Comparison of ENCODE assay signal across 1 cellular context in the genomic region with DNA sequence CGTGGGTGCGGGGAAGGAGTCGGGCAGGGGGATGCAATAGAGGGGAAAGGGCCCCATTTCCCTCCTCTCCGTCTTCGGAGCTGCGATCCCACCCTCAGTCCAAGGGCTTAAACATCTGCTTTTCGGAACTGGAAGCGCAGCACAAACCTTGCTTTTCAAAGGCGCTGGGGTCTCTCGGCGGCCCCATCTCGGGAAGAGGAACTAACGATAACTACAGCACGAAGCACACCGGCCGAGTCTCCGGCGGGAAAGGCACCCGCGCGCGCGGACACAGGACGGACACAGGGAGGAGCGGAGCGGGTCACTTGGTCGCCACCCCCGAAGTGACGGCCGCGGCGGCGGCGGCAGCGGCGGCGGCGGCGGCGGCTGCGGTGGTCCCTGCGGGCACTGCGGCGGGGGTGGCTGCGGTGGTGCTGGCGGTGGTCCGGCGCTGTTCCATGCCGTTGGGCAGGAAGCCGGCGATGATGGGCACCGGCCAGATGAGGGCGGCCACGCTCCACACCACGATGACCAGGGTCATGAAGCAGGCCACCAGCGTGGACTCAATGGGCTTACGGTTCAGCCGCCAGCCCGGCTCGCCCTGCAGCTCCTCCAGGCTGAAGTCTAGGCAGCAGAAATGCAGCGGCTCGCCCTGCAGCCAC.
TF ChIP-seq lines count a peak whose summit lies in the region.

No MANE protein-coding gene starts in this region.

TF ChIP-seq in K562, 482 proteins besides CTCF, POLR2A, EP300 and RAD21 (continued from another document and continues in another):
- TF ChIP-seq, protein P1, sequence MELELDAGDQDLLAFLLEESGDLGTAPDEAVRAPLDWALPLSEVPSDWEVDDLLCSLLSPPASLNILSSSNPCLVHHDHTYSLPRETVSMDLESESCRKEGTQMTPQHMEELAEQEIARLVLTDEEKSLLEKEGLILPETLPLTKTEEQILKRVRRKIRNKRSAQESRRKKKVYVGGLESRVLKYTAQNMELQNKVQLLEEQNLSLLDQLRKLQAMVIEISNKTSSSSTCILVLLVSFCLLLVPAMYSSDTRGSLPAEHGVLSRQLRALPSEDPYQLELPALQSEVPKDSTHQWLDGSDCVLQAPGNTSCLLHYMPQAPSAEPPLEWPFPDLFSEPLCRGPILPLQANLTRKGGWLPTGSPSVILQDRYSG (tag; conservative IDR thresholded peaks at IDR 0.05; ENCODE audit: low read depth), result no peak
- TF ChIP-seq ZNF57 (CRISPR knock-in tag; IDR thresholded peaks at IDR 0.05) (no peak), CHD1 (IDR thresholded peaks at IDR 0.05; ENCODE audit: low read length) (no peak), YBX1 (IDR thresholded peaks at IDR 0.05) (no peak), ERF (CRISPR knock-in tag; IDR thresholded peaks at IDR 0.05) (0 out of 2 replicates have a peak, but pooled peaks have one; percentile 59), RFX1 (IDR thresholded peaks at IDR 0.05) (no peak), BRD9 (IDR thresholded peaks at IDR 0.05; ENCODE audit: low read depth, partially characterized antibody) (no peak), ZNF324 (CRISPR knock-in tag; IDR thresholded peaks at IDR 0.05) (no peak), ZC3H8 (IDR thresholded peaks at IDR 0.05) (no peak), ZMIZ1 (IDR thresholded peaks at IDR 0.05; ENCODE audit: low read depth in 2 of 2, low read length in 2 of 2) (no peak), BHLHE40 (IDR thresholded peaks at IDR 0.05; ENCODE audit: low read length) (no peak), LCOR (CRISPR knock-in tag; IDR thresholded peaks at IDR 0.05) (no peak), NCOA6 (IDR thresholded peaks at IDR 0.05) (no peak), NCOA4 (IDR thresholded peaks at IDR 0.05; ENCODE audit: partially characterized antibody) (no peak), IRF2 (CRISPR knock-in tag; IDR thresholded peaks at IDR 0.05) (no peak), CHD2 (IDR thresholded peaks at IDR 0.05; ENCODE audit: low read depth, low read length) (no peak), TRIM28 (IDR thresholded peaks at IDR 0.05) (no peak), NFIC (IDR thresholded peaks at IDR 0.05) (no peak), ZBTB8A (IDR thresholded peaks at IDR 0.05; ENCODE audit: partially characterized antibody) (no peak), ZNF586 (CRISPR knock-in tag; conservative IDR thresholded peaks at IDR 0.05) (no peak), ZNF589 (CRISPR knock-in tag; IDR thresholded peaks at IDR 0.05; ENCODE audit: low read depth) (no peak), CBX8 (IDR thresholded peaks at IDR 0.05; ENCODE audit: borderline replicate concordance, extremely low read depth, low read depth, low read length, poor library complexity, severe bottlenecking) (no peak), FUS (optimal IDR thresholded peaks at IDR 0.05; ENCODE audit: low read depth, low read length) (no peak), PREB (CRISPR knock-in tag; IDR thresholded peaks at IDR 0.05) (no peak), E2F3 (CRISPR knock-in tag; IDR thresholded peaks at IDR 0.05) (peak; percentile 89; the same call in 1 of the 2 replicates), GATA2 (CRISPR knock-in tag; IDR thresholded peaks at IDR 0.05) (no peak), ZNF384 (IDR thresholded peaks at IDR 0.05; ENCODE audit: low read depth, low read length) (no peak), E2F6 (IDR thresholded peaks at IDR 0.05; ENCODE audit: borderline replicate concordance in 1 of 2, extremely low read depth in 1 of 2, insufficient read depth in 1 of 2, insufficient read length in 1 of 2, low read depth in 1 of 2, low read length in 1 of 2, poor library complexity in 1 of 2, severe bottlenecking in 1 of 2) (peak; percentile 70 to 94), MAZ (CRISPR knock-in tag; conservative IDR thresholded peaks at IDR 0.05 in 1 of 2, IDR thresholded peaks at IDR 0.05 in 1 of 2) (peak; percentile 8 to 74; a peak in 3 of 4 replicates), CTBP1 (IDR thresholded peaks at IDR 0.05; ENCODE audit: borderline replicate concordance) (peak; percentile 89), ARID2 (IDR thresholded peaks at IDR 0.05) (no peak), MAX (CRISPR knock-in tag; IDR thresholded peaks at IDR 0.05) (peak; percentile 71), TCF3 (CRISPR knock-in tag; IDR thresholded peaks at IDR 0.05) (no peak), ELF1 (tag; IDR thresholded peaks at IDR 0.05) (no peak)
- TF ChIP-seq, protein P2, sequence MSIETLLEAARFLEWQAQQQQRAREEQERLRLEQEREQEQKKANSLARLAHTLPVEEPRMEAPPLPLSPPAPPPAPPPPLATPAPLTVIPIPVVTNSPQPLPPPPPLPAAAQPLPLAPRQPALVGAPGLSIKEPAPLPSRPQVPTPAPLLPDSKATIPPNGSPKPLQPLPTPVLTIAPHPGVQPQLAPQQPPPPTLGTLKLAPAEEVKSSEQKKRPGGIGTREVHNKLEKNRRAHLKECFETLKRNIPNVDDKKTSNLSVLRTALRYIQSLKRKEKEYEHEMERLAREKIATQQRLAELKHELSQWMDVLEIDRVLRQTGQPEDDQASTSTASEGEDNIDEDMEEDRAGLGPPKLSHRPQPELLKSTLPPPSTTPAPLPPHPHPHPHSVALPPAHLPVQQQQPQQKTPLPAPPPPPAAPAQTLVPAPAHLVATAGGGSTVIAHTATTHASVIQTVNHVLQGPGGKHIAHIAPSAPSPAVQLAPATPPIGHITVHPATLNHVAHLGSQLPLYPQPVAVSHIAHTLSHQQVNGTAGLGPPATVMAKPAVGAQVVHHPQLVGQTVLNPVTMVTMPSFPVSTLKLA (conservative IDR thresholded peaks at IDR 0.05), result peak; percentile 19 to 44; a peak in 3 of 4 replicates
- TF ChIP-seq, protein P3, sequence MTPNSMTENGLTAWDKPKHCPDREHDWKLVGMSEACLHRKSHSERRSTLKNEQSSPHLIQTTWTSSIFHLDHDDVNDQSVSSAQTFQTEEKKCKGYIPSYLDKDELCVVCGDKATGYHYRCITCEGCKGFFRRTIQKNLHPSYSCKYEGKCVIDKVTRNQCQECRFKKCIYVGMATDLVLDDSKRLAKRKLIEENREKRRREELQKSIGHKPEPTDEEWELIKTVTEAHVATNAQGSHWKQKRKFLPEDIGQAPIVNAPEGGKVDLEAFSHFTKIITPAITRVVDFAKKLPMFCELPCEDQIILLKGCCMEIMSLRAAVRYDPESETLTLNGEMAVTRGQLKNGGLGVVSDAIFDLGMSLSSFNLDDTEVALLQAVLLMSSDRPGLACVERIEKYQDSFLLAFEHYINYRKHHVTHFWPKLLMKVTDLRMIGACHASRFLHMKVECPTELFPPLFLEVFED (CRISPR knock-in tag; conservative IDR thresholded peaks at IDR 0.05), result no peak
- TF ChIP-seq, protein P4, sequence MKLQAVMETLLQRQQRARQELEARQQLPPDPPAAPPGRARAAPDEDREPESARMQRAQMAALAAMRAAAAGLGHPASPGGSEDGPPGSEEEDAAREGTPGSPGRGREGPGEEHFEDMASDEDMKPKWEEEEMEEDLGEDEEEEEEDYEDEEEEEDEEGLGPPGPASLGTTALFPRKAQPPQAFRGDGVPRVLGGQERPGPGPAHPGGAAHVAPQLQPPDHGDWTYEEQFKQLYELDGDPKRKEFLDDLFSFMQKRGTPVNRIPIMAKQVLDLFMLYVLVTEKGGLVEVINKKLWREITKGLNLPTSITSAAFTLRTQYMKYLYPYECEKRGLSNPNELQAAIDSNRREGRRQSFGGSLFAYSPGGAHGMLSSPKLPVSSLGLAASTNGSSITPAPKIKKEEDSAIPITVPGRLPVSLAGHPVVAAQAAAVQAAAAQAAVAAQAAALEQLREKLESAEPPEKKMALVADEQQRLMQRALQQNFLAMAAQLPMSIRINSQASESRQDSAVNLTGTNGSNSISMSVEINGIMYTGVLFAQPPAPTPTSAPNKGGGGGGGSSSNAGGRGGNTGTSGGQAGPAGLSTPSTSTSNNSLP (IDR thresholded peaks at IDR 0.05; ENCODE audit: borderline replicate concordance, low read depth, low read length), result no peak
- TF ChIP-seq, protein P5, sequence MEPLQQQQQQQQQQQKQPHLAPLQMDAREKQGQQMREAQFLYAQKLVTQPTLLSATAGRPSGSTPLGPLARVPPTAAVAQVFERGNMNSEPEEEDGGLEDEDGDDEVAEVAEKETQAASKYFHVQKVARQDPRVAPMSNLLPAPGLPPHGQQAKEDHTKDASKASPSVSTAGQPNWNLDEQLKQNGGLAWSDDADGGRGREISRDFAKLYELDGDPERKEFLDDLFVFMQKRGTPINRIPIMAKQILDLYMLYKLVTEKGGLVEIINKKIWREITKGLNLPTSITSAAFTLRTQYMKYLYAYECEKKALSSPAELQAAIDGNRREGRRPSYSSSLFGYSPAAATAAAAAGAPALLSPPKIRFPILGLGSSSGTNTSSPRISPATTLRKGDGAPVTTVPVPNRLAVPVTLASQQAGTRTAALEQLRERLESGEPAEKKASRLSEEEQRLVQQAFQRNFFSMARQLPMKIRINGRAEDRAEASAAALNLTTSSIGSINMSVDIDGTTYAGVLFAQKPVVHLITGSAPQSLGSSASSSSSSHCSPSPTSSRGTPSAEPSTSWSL (CRISPR knock-in tag; IDR thresholded peaks at IDR 0.05; ENCODE audit: borderline replicate concordance), result no peak
- TF ChIP-seq, protein P6, sequence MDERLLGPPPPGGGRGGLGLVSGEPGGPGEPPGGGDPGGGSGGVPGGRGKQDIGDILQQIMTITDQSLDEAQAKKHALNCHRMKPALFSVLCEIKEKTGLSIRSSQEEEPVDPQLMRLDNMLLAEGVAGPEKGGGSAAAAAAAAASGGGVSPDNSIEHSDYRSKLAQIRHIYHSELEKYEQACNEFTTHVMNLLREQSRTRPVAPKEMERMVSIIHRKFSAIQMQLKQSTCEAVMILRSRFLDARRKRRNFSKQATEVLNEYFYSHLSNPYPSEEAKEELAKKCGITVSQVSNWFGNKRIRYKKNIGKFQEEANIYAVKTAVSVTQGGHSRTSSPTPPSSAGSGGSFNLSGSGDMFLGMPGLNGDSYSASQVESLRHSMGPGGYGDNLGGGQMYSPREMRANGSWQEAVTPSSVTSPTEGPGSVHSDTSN (CRISPR knock-in tag; IDR thresholded peaks at IDR 0.05; ENCODE audit: low read depth), result no peak
- TF ChIP-seq, protein P6 (tag; conservative IDR thresholded peaks at IDR 0.05; ENCODE audit: low read depth), result no peak
- TF ChIP-seq, protein P7, sequence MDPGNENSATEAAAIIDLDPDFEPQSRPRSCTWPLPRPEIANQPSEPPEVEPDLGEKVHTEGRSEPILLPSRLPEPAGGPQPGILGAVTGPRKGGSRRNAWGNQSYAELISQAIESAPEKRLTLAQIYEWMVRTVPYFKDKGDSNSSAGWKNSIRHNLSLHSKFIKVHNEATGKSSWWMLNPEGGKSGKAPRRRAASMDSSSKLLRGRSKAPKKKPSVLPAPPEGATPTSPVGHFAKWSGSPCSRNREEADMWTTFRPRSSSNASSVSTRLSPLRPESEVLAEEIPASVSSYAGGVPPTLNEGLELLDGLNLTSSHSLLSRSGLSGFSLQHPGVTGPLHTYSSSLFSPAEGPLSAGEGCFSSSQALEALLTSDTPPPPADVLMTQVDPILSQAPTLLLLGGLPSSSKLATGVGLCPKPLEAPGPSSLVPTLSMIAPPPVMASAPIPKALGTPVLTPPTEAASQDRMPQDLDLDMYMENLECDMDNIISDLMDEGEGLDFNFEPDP (CRISPR knock-in tag; IDR thresholded peaks at IDR 0.05), result no peak
- TF ChIP-seq, protein P8, sequence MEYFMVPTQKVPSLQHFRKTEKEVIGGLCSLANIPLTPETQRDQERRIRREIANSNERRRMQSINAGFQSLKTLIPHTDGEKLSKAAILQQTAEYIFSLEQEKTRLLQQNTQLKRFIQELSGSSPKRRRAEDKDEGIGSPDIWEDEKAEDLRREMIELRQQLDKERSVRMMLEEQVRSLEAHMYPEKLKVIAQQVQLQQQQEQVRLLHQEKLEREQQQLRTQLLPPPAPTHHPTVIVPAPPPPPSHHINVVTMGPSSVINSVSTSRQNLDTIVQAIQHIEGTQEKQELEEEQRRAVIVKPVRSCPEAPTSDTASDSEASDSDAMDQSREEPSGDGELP (CRISPR knock-in tag; IDR thresholded peaks at IDR 0.05; ENCODE audit: borderline replicate concordance), result peak; percentile 36; the same call in 1 of the 2 replicates
